Comparison of ENCODE assay signal across 17 cellular contexts in genomic region chr2:10820562-10820961, GRCh38.
"Had no signal": no experiment of that assay in that cellular context is flagged by ENCODE, and none has a peak within 500 bp of the region (broad histone marks: within the 10 kb centered on the region; RNA-seq: fewer than 3 reads in every experiment).

No MANE protein-coding gene starts in this region.

- H2AFZ ChIP-seq: parathyroid adenoma had no signal

- H3K9ac ChIP-seq: parathyroid adenoma had no signal

- H3K4me3 ChIP-seq: colonic mucosa, transverse colon, uterus had no signal

- H3K79me2 ChIP-seq: parathyroid adenoma had no signal

- ATAC-seq: activated CD8-positive, alpha-beta T cell treated with anti-CD3 and anti-CD28 coated beads for 36 hours; activated naive CD8-positive, alpha-beta T cell treated with anti-CD3 and anti-CD28 coated beads, Interleukin-2, amount 50 U/mL, for 24 hours; natural killer cell had no signal

- H3K36me3 ChIP-seq: colonic mucosa, transverse colon, uterus had no signal

- H3K27ac ChIP-seq: colonic mucosa, parathyroid adenoma, transverse colon, uterus had no signal

- H3K9me3 ChIP-seq: colonic mucosa, transverse colon, uterus had no signal

- DNase-seq: activated B cell treated with CpG ODN at 0.5 μM for 24 hours; activated CD4-positive, alpha-beta T cell treated with anti-CD3 and anti-CD28 coated beads for 4 hours; activated CD8-positive, alpha-beta T cell treated with anti-CD3 and anti-CD28 coated beads for 36 hours; activated naive CD4-positive, alpha-beta T cell treated with anti-CD3 and anti-CD28 coated beads for 36 hours; activated naive CD8-positive, alpha-beta T cell treated with anti-CD3 and anti-CD28 coated beads, Interleukin-2, amount 50 U/mL, for 24 hours; activated T-cell treated with anti-CD3 and anti-CD28 coated beads, Interleukin-2, amount 50 U/mL, for 1 hour; anterior cingulate cortex; colonic mucosa; foreskin melanocyte; kidney; mesenchymal stem cell; natural killer cell; stimulated activated CD4-positive, alpha-beta T cell treated with anti-CD3 and anti-CD28 coated beads, Interleukin-2, amount 100 ng/mL, for 24 hours; stimulated activated naive CD4-positive, alpha-beta T cell treated with Interleukin-2 at 50 U/mL for 16 hours; transverse colon; uterus had no signal

- H3K4me1 ChIP-seq: colonic mucosa, parathyroid adenoma, transverse colon, uterus had no signal

- H3K27me3 ChIP-seq: colonic mucosa, transverse colon, uterus had no signal
